ENCODE assay signal across 18 cellular contexts in genomic region chr4:139207247-139207646, GRCh38. TPM values are rescaled to one million over a fixed set of nuclear protein-coding genes. Genes with fewer than 3 reads are reported as not detected.
A peak's percentile ranks its signal among the peaks of the same experiment; 100 is the strongest.
DNase-seq lines count a peak whose midpoint lies in the region; ATAC-seq, FAIRE-seq and TF ChIP-seq lines count a peak whose summit lies in the region.
"Had no signal": no experiment of that assay in that cellular context is flagged by ENCODE, and none has a peak within 500 bp of the region (broad histone marks: within the 10 kb centered on the region; RNA-seq: fewer than 3 reads in every experiment).

No MANE protein-coding gene starts in this region.

- WGBS in spleen, 5 donors = 52 to 65% (median 53%) methylated on average over 3 of the region's 3 CpGs

- H3K79me2 ChIP-seq in KMS-11 (ENCODE audit: insufficient read depth, low read depth) = no peaks in the 10 kb centered on the region

- peak; percentile 65 for FAIRE-seq in GM18507 (lab: Jason Lieb, UNC)
- FAIRE-seq: G401.6, keratinocyte, RCC 7860 had no signal

- no peaks in the 10 kb centered on the region for H3K36me3 ChIP-seq in KMS-11 (ENCODE audit: insufficient read depth)
- no peaks in the 10 kb centered on the region for H3K36me3 ChIP-seq in breast epithelium
- H3K36me3 ChIP-seq in spleen = no peaks in the 10 kb centered on the region

- TF ChIP-seq POLR2A in breast epithelium (IDR thresholded peaks at IDR 0.05) = no peak
- no peak for TF ChIP-seq POLR2A in spleen (IDR thresholded peaks at IDR 0.05)

- H3K4me1 ChIP-seq in KMS-11 (ENCODE audit: low read depth, poor library complexity, severe bottlenecking) (peaks cover 84% of the 10 kb centered on the region), breast epithelium (no peaks in the 10 kb centered on the region), spleen (peaks cover 0 to 44% (median 18%) of the 10 kb centered on the region in 6 donors)

- ATAC-seq in GM21423 (IDR thresholded peaks at IDR 0.05; ENCODE audit: unreplicated experiment) = no peak
- ATAC-seq: activated T-cell treated with anti-CD3 and anti-CD28 coated beads, Interleukin-2, amount 50 U/mL, for 72 hours had no signal

- H3K27me3 ChIP-seq in KMS-11 (ENCODE audit: insufficient read depth, low read depth) = no peaks in the 10 kb centered on the region
- no peaks in the 10 kb centered on the region for H3K27me3 ChIP-seq in breast epithelium
- H3K27me3 ChIP-seq in spleen (replicated peaks in 1 of 7) = no peaks in the 10 kb centered on the region
- H3K27me3 ChIP-seq in dorsolateral prefrontal cortex = no peaks in the 10 kb centered on the region

- H2AFZ ChIP-seq in KMS-11 (ENCODE audit: low read depth) = peak overlapping the region; percentile 43

- H3K27ac ChIP-seq in KMS-11 = peak overlapping the region; percentile 99
- H3K27ac ChIP-seq in breast epithelium = peak overlapping the region; percentile 50 to 75
- H3K27ac ChIP-seq in spleen = peak overlapping the region in 7 of 8 donors; percentile 63 to 87 (median 84)
- peak overlapping the region in 9 of 59 donors; percentile 1 to 73 (median 47) for H3K27ac ChIP-seq in dorsolateral prefrontal cortex

- intact Hi-C loops in breast epithelium (cut with DNase I; ENCODE audit: low total_unique reads) = no loop called here
- intact Hi-C loops in spleen (cut with DNase I; ENCODE audit: low total_unique reads) = no loop called here
- intact Hi-C loops in dorsolateral prefrontal cortex (cut with DNase I) = no loop called here

- DNase-seq in GM18507 (ENCODE audit: extremely low spot score, insufficient read length, low read depth) (no peak), breast epithelium (ENCODE audit: low spot score in 2 of 2) (no peak), spleen (no peak), dorsolateral prefrontal cortex (no peak), inferior parietal cortex (ENCODE audit: extremely low spot score) (no peak)
- DNase-seq in stimulated activated CD4-positive, alpha-beta T cell treated with anti-CD3 and anti-CD28 coated beads, Interleukin-4, amount 100 ng/mL, for 4 hours = no peak
- DNase-seq: activated CD4-positive, alpha-beta memory T cell treated with anti-CD3 and anti-CD28 coated beads, Interleukin-2, amount 10 ng/mL, durations not matched to agents 7 days and 5 days; activated T-cell treated with anti-CD3 and anti-CD28 coated beads, Interleukin-2, amount 50 U/mL, for 72 hours; Calu3; NCI-H2029 treated with DMSO at 0.1 percent for 48 hours; NCI-H524 treated with DMSO at 0.1 percent for 48 hours; right cardiac atrium; stimulated activated CD4-positive, alpha-beta T cell treated with anti-CD3 and anti-CD28 coated beads, Interleukin-2, amount 100 ng/mL, for 24 hours had no signal

- H3K4me3 ChIP-seq in KMS-11 (IDR thresholded peaks at IDR 0.05; ENCODE audit: insufficient read depth, low read depth, low read length) (no peak overlapping the region), breast epithelium (no peak overlapping the region), spleen (no peak overlapping the region), dorsolateral prefrontal cortex (no peak overlapping the region)

- H3K9me3 ChIP-seq in breast epithelium = no peaks in the 10 kb centered on the region
- no peaks in the 10 kb centered on the region for H3K9me3 ChIP-seq in spleen

- TF ChIP-seq CTCF in KMS-11 (conservative IDR thresholded peaks at IDR 0.05; ENCODE audit: low read depth, low read length) (no peak), breast epithelium (IDR thresholded peaks at IDR 0.05) (no peak), spleen (IDR thresholded peaks at IDR 0.05 in 8 of 11, conservative IDR thresholded peaks at IDR 0.05 in 3 of 11) (no peak), dorsolateral prefrontal cortex (IDR thresholded peaks at IDR 0.05 in 54 of 56, conservative IDR thresholded peaks at IDR 0.05 in 2 of 56; ENCODE audit: low read depth in 1 of 56, partially characterized antibody in 56 of 56) (no peak)

- H3K4me2 ChIP-seq in KMS-11 = peak overlapping the region; percentile 100

- no peaks in the 10 kb centered on the region for H4K20me1 ChIP-seq in KMS-11 (ENCODE audit: insufficient read depth)

- H3K9ac ChIP-seq in KMS-11 = peak overlapping the region; percentile 81

RNA-seq across cellular contexts. Expression of gene ELF2, which starts 30.2 kb away (rescaled TPM):
- total RNA-seq in breast epithelium = 100 to 1,000 TPM in 1 of 3 donors, 10 to 100 TPM in 2; 59.4 to 106 (median 67.2) TPM
- 10 to 100 TPM; 57.8 to 85.8 (median 69.1) TPM for total RNA-seq in spleen
- polyA plus RNA-seq in spleen = 10 to 100 TPM; 13.0 to 14.7 (median 13.9) TPM
- total RNA-seq in dorsolateral prefrontal cortex = 10 to 100 TPM; 38.1 to 99.4 (median 57.7) TPM
